ENCODE assay signal across 8 cellular contexts in genomic region chr17:3794890-3795757, GRCh38. TPM values are rescaled to one million over a fixed set of nuclear protein-coding genes. Genes with fewer than 3 reads are reported as not detected.
A peak's percentile ranks its signal among the peaks of the same experiment; 100 is the strongest.
DNase-seq lines count a peak whose midpoint lies in the region; ATAC-seq and TF ChIP-seq lines count a peak whose summit lies in the region.

No MANE protein-coding gene starts in this region.

- peak; percentile 20 for DNase-seq in AG10803 (ENCODE audit: low read depth)
- peak; percentile 2 for DNase-seq in NCI-H69 (lab: John Stamatoyannopoulos, UW)
- DNase-seq in activated gamma-delta T cell (lab: John Stamatoyannopoulos, UW) = peak; percentile 66
- no peak for DNase-seq in mucosa of descending colon

- intact Hi-C loops in mucosa of descending colon (cut with DNase I, micrococcal nuclease) = no loop called here

- H3K4me1 ChIP-seq in mucosa of descending colon (ENCODE audit: low read depth) (no peaks in the 10 kb centered on the region), gastroesophageal sphincter (peaks cover 0 to 9% (median 0%) of the 10 kb centered on the region in 3 donors)

- no peak overlapping the region for H3K27ac ChIP-seq in gastroesophageal sphincter

- H3K27me3 ChIP-seq in gastroesophageal sphincter = no peaks in the 10 kb centered on the region

- TF ChIP-seq CTCF in AG10803 (conservative IDR thresholded peaks at IDR 0.05; ENCODE audit: low read length) = no peak
- TF ChIP-seq CTCF in mucosa of descending colon (IDR thresholded peaks at IDR 0.05) = no peak
- no peak for TF ChIP-seq CTCF in gastroesophageal sphincter (IDR thresholded peaks at IDR 0.05)

- H3K9me3 ChIP-seq in mucosa of descending colon (no peaks in the 10 kb centered on the region), gastroesophageal sphincter (no peaks in the 10 kb centered on the region)

- WGBS in gastroesophageal sphincter (ENCODE audit: low coverage in 1 of 2), 2 donors = 61 to 68% methylated on average over 6 to 9 of the region's 22 CpGs

- H3K36me3 ChIP-seq in mucosa of descending colon (ENCODE audit: low read depth) (no peaks in the 10 kb centered on the region), gastroesophageal sphincter (no peaks in the 10 kb centered on the region)

- H3K4me3 ChIP-seq in AG10803 (ENCODE audit: low read length) (no peak overlapping the region), mucosa of descending colon (no peak overlapping the region), gastroesophageal sphincter (no peak overlapping the region)

- TF ChIP-seq POLR2A in gastroesophageal sphincter (IDR thresholded peaks at IDR 0.05) = no peak

- ATAC-seq in mucosa of descending colon (peak; percentile 45), GM19023 (IDR thresholded peaks at IDR 0.05; ENCODE audit: unreplicated experiment) (no peak), gastroesophageal sphincter (no peak), GM21723 (IDR thresholded peaks at IDR 0.05; ENCODE audit: unreplicated experiment) (no peak), GM19467 (IDR thresholded peaks at IDR 0.05; ENCODE audit: unreplicated experiment) (no peak)

- no peak for TF ChIP-seq EP300 in gastroesophageal sphincter (IDR thresholded peaks at IDR 0.05)

RNA-seq across cellular contexts. Expression of gene ITGAE, which starts 5.9 kb away (rescaled TPM):
- 10 to 100 TPM; 17.2 to 24.1 (median 17.6) TPM for total RNA-seq in mucosa of descending colon
- 10 to 100 TPM; 20.3 to 35.2 (median 21.7) TPM for total RNA-seq in gastroesophageal sphincter

RNA-seq across cellular contexts. Expression of gene NCBP3, which starts 50.9 kb away (rescaled TPM):
- 10 to 100 TPM; 39.4 to 50.5 (median 44.7) TPM for total RNA-seq in mucosa of descending colon
- total RNA-seq in gastroesophageal sphincter = 10 to 100 TPM; 22.2 to 25.7 (median 24.3) TPM

Comparison
In these comparisons a context has a peak if more than half of its experiments do, and no peak if none do; other contexts are left out.
1. DNase-seq: peak in AG10803 (single experiment), NCI-H69 (single experiment) and activated gamma-delta T cell (single experiment); none in mucosa of descending colon (0 of 3).